Comparison of ENCODE assay signal across 15 cellular contexts in the genomic region with DNA sequence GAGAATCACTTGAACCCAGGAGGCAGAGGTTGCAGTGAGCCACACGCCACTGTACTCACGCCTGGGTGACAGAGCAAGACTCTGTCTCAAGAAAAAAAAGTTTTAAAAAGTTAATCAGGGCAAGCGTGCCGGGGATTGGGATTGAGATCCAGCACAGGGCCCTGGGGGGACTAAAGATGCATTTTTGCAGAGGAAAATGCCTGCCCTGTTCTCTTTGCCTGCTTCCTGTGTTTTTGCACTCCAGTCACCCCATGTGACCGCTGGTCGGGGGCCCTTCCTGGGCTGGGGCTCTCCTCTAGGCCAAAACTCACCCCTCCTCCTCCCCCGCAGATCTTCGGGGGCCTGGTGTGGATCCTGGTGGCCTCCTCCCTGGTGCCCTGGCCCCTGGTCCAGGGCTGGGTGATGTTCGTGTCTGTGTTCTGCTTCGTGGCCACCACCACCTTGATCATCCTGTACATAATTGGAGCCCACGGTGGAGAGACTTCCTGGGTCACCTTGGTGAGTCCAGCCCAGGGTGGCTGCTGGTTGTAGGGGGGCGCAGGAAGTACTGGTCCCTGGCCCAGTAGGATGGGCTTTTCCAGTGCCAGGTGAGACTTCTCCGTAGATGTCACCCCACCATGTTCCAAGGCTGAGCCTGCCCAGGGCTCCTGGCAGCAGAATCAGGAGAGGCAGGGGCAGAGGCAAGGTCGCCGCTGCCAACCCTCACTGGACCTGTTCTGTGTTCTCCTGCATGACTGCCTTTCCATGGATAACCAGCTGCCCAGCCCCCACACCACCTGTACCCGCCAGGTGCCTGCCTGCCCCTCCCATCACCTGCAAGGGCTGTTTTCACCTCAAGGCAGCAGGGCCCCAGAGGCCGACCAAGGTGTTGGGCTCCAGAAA. TPM values are rescaled to one million over a fixed set of nuclear protein-coding genes. Genes with fewer than 3 reads are reported as not detected.
DNase-seq lines count a peak whose midpoint lies in the region; ATAC-seq, FAIRE-seq and TF ChIP-seq lines count a peak whose summit lies in the region.
"Had no signal": no experiment of that assay in that cellular context is flagged by ENCODE, and none has a peak within 500 bp of the region (broad histone marks: within the 10 kb centered on the region; RNA-seq: fewer than 3 reads in every experiment).

No MANE protein-coding gene starts in this region.

- H3K4me1 Mint-ChIP-seq in natural killer cell treated with Interleukin-12 subunit alpha and Interleukin-12 subunit beta and Interleukin-15 and Interleukin-18, amount 100 ng/mL, for 72 hours (ENCODE audit: low read depth in 2 of 2), result peaks cover 6 to 9% of the 10 kb centered on the region in 2 donors
- no peaks in the 10 kb centered on the region for H3K4me1 Mint-ChIP-seq in natural killer cell
- H3K4me1 Mint-ChIP-seq: mesothelial cell of epicardium had no signal

- peaks cover 15% of the 10 kb centered on the region in 2 donors for H3K27me3 Mint-ChIP-seq in natural killer cell treated with Interleukin-12 subunit alpha and Interleukin-12 subunit beta and Interleukin-15 and Interleukin-18, amount 100 ng/mL, for 72 hours
- peaks cover 5 to 17% of the 10 kb centered on the region in 2 donors for H3K27me3 Mint-ChIP-seq in natural killer cell (ENCODE audit: low read depth in 2 of 2)

- no peaks in the 10 kb centered on the region for H3K9me3 ChIP-seq in esophagus (ENCODE audit: control insufficient read depth in 2 of 2, insufficient read depth in 1 of 2, low read depth in 1 of 2, low read length in 1 of 2)

- no peak for ATAC-seq in natural killer cell treated with Interleukin-12 subunit alpha and Interleukin-12 subunit beta and Interleukin-15 and Interleukin-18, amount 100 ng/mL, for 72 hours
- no peak for ATAC-seq in natural killer cell

- H3K36me3 Mint-ChIP-seq in natural killer cell treated with Interleukin-12 subunit alpha and Interleukin-12 subunit beta and Interleukin-15 and Interleukin-18, amount 100 ng/mL, for 72 hours, result no peaks in the 10 kb centered on the region
- no peaks in the 10 kb centered on the region for H3K36me3 Mint-ChIP-seq in natural killer cell
- H3K36me3 Mint-ChIP-seq: mesothelial cell of epicardium had no signal

- no peak overlapping the region for H3K4me3 ChIP-seq in esophagus (ENCODE audit: low read depth in 1 of 2, low read length in 2 of 2)

- H3K27me3 ChIP-seq in esophagus (ENCODE audit: control insufficient read depth in 1 of 2, insufficient read depth in 2 of 2, low read length in 2 of 2), result no peaks in the 10 kb centered on the region

- 70 to 76% methylated on average over 17 of the region's 17 CpGs for WGBS in esophagus, 2 donors

- intact Hi-C loops in natural killer cell (cut with micrococcal nuclease), result no loop called here

- peaks cover 13 to 27% of the 10 kb centered on the region in 2 donors for H3K4me1 ChIP-seq in esophagus (ENCODE audit: control insufficient read depth in 2 of 2, insufficient read depth in 2 of 2, low read length in 1 of 2)

- no peaks in the 10 kb centered on the region for H3K9me3 Mint-ChIP-seq in natural killer cell treated with Interleukin-12 subunit alpha and Interleukin-12 subunit beta and Interleukin-15 and Interleukin-18, amount 100 ng/mL, for 72 hours
- H3K9me3 Mint-ChIP-seq in natural killer cell, result no peaks in the 10 kb centered on the region
- H3K9me3 Mint-ChIP-seq: mesothelial cell of epicardium had no signal

- H3K4me3 Mint-ChIP-seq in natural killer cell treated with Interleukin-12 subunit alpha and Interleukin-12 subunit beta and Interleukin-15 and Interleukin-18, amount 100 ng/mL, for 72 hours, result no peak overlapping the region
- no peak overlapping the region for H3K4me3 Mint-ChIP-seq in natural killer cell
- H3K4me3 Mint-ChIP-seq: mesothelial cell of epicardium had no signal

- peak overlapping the region; percentile 8 to 49 for H3K27ac ChIP-seq in esophagus (ENCODE audit: low read depth in 2 of 2, low read length in 1 of 2)
- H3K27ac ChIP-seq: parathyroid adenoma had no signal

- no peak for TF ChIP-seq CTCF in natural killer cell (IDR thresholded peaks at IDR 0.05)

- peak; percentile 23 for DNase-seq in natural killer cell treated with Interleukin-12 subunit alpha and Interleukin-12 subunit beta and Interleukin-15 and Interleukin-18, amount 100 ng/mL, for 72 hours (ENCODE audit: low spot score)
- DNase-seq in natural killer cell (no peak), NCI-H345 treated with DMSO at 0.1 percent for 48 hours (lab: John Stamatoyannopoulos, UW; ENCODE audit: unreplicated experiment) (peak; percentile 26), GM12891 (ENCODE audit: insufficient read length, low spot score) (no peak), occipital lobe (lab: John Stamatoyannopoulos, UW) (no peak)
- no peak for DNase-seq in activated CD8-positive, alpha-beta memory T cell treated with anti-CD3 and anti-CD28 coated beads, Interleukin-2, amount 50 U/mL, for 48 hours
- DNase-seq in stimulated activated CD4-positive, alpha-beta T cell treated with anti-CD3 and anti-CD28 coated beads, Interleukin-4, amount 100 ng/mL, for 1 hour, result no peak
- DNase-seq: NCI-H2029 had no signal

- no peak for TF ChIP-seq POLR2A in GM12891 (IDR thresholded peaks at IDR 0.05; ENCODE audit: low read depth, low read length)

- H3K27ac Mint-ChIP-seq in natural killer cell treated with Interleukin-12 subunit alpha and Interleukin-12 subunit beta and Interleukin-15 and Interleukin-18, amount 100 ng/mL, for 72 hours, result no peak overlapping the region
- H3K27ac Mint-ChIP-seq in natural killer cell, result no peak overlapping the region
- H3K27ac Mint-ChIP-seq: mesothelial cell of epicardium had no signal

- H3K36me3 ChIP-seq in esophagus (ENCODE audit: control insufficient read depth in 2 of 2, insufficient read depth in 2 of 2, low read length in 1 of 2), result peaks cover 0 to 14% of the 10 kb centered on the region in 2 donors

- no peak for FAIRE-seq in GM12891 (lab: Jason Lieb, UNC)
- FAIRE-seq: endothelial cell of umbilical vein, islet of Langerhans, TTC549 had no signal

TF ChIP-seq in GM12891, 5 proteins besides CTCF, POLR2A, EP300 and RAD21:
- TF ChIP-seq POLR2AphosphoS5 (IDR thresholded peaks at IDR 0.05; ENCODE audit: low read depth, low read length), result no peak
- no peak for TF ChIP-seq PAX5 (IDR thresholded peaks at IDR 0.05; ENCODE audit: insufficient read depth, low read length, severe bottlenecking)
- TF ChIP-seq POU2F2 (IDR thresholded peaks at IDR 0.05; ENCODE audit: low read depth, low read length), result no peak
- no peak for TF ChIP-seq SPI1 (IDR thresholded peaks at IDR 0.05; ENCODE audit: low read depth, low read length)
- TF ChIP-seq TAF1 (IDR thresholded peaks at IDR 0.05; ENCODE audit: low read depth, low read length), result no peak

RNA-seq across cellular contexts. Expression of gene MAL, which starts 22.4 kb away (rescaled TPM):
- 1 to 10 TPM; 1.2 to 2.2 TPM for total RNA-seq in natural killer cell treated with Interleukin-12 subunit alpha and Interleukin-12 subunit beta and Interleukin-15 and Interleukin-18, amount 100 ng/mL, for 72 hours
- 1 to 10 TPM in 2 of 3 donors, under 1 TPM in 1; 0.54 to 3.3 (median 1.8) TPM for total RNA-seq in natural killer cell
- 1,000 to 10,000 TPM; 1,481 to 3,581 TPM for polyA plus RNA-seq in esophagus
- polyA plus RNA-seq in GM12891 (2012; ENCODE audit: low read depth, missing spikeins), result 11.2 TPM
- not detected for total RNA-seq in occipital lobe
- total RNA-seq: endothelial cell of umbilical vein, mesothelial cell of epicardium, SK-MEL-5 had no signal
- polyA plus RNA-seq: endothelial cell of umbilical vein had no signal

Comparison
In these comparisons a context has a peak if more than half of its experiments do, and no peak if none do; other contexts are left out.
1. DNase-seq: peak in natural killer cell treated with Interleukin-12 subunit alpha and Interleukin-12 subunit beta and Interleukin-15 and Interleukin-18, amount 100 ng/mL, for 72 hours (single experiment) and NCI-H345 treated with DMSO at 0.1 percent for 48 hours (single experiment); none in natural killer cell (single experiment), GM12891 (single experiment), occipital lobe (single experiment), activated CD8-positive, alpha-beta memory T cell treated with anti-CD3 and anti-CD28 coated beads, Interleukin-2, amount 50 U/mL, for 48 hours (single experiment) and stimulated activated CD4-positive, alpha-beta T cell treated with anti-CD3 and anti-CD28 coated beads, Interleukin-4, amount 100 ng/mL, for 1 hour (single experiment).